In genomic region chr3:180036092-180036677, GRCh38 we compare ENCODE assay signal across 8 cellular contexts. TPM values are rescaled to one million over a fixed set of nuclear protein-coding genes. Genes with fewer than 3 reads are reported as not detected.
A peak's percentile ranks its signal among the peaks of the same experiment; 100 is the strongest.
DNase-seq lines count a peak whose midpoint lies in the region; ATAC-seq, FAIRE-seq and TF ChIP-seq lines count a peak whose summit lies in the region.

No MANE protein-coding gene starts in this region.

- SMC1A ChIA-PET in GM12878 (lab: Charles Lee; ENCODE audit: uncharacterized antibody, unreplicated experiment), result interaction anchor here (0.7 to 2.0 kb wide), 11 partner anchors 10 to 107 kb away, joined by 3 to 9 read pairs (median 4); no protein-coding TSS in a partner anchor

- RAD21 ChIA-PET in GM12878 (lab: Charles Lee; ENCODE audit: unreplicated experiment), result interaction anchor here (0.6 to 1.7 kb wide), 6 partner anchors 17 to 214 kb away, joined by 3 to 7 read pairs (median 4); no protein-coding TSS in a partner anchor

- peaks cover 60% of the 10 kb centered on the region for H3K27me3 ChIP-seq in HUES64 (ENCODE audit: insufficient read depth, low read length)
- H3K27me3 ChIP-seq in GM12878 (replicated peaks in 1 of 2; ENCODE audit: control insufficient read depth in 2 of 2, insufficient read depth in 2 of 2, low read length in 1 of 2), result 0 out of 4 replicates have a peak, but pooled peaks cover 0 to 3% of the 10 kb centered on the region in 2 experiments
- peaks cover 27% of the 10 kb centered on the region for H3K27me3 ChIP-seq in skeletal muscle satellite cell (ENCODE audit: control insufficient read depth, insufficient read depth, low read length)

- BruUV-seq in GM12878 (replicated peaks; lab: Mats Ljungman, UMichigan), result no TSS peak

- H3K27ac ChIP-seq in HUES64 (ENCODE audit: low read depth, low read length) (peak overlapping the region; percentile 57; the same call in 1 of the 2 replicates), GM12878 (ENCODE audit: control insufficient read depth, insufficient read depth) (no peak overlapping the region)

- H3K4me2 ChIP-seq in GM12878 (ENCODE audit: control insufficient read depth, insufficient read depth), result peak overlapping the region; percentile 99
- H3K4me2 ChIP-seq in skeletal muscle satellite cell (ENCODE audit: low read length), result peak overlapping the region; percentile 93

- no peaks in the 10 kb centered on the region for H3K36me3 ChIP-seq in HUES64 (ENCODE audit: insufficient read depth, low read length)
- no peaks in the 10 kb centered on the region for H3K36me3 ChIP-seq in GM12878 (ENCODE audit: control insufficient read depth in 2 of 2, insufficient read depth in 2 of 2, low read length in 1 of 2)
- H3K36me3 ChIP-seq in skeletal muscle satellite cell (ENCODE audit: insufficient read depth, low read length), result no peaks in the 10 kb centered on the region

- peaks cover 18% of the 10 kb centered on the region for H3K4me1 ChIP-seq in HUES64 (ENCODE audit: insufficient read depth, low read length)
- H3K4me1 ChIP-seq in GM12878 (ENCODE audit: control insufficient read depth, insufficient read depth, low read length), result peaks cover 5% of the 10 kb centered on the region; the same call in 1 of the 2 replicates
- peaks cover 8% of the 10 kb centered on the region for H3K4me1 ChIP-seq in skeletal muscle satellite cell (ENCODE audit: control insufficient read depth, insufficient read depth, low read length)

- H3K9ac ChIP-seq in HUES64 (ENCODE audit: low read depth, low read length), result peak overlapping the region; percentile 46
- H3K9ac ChIP-seq in GM12878 (ENCODE audit: control insufficient read depth, insufficient read depth, low read length), result no peak overlapping the region
- no peak overlapping the region for H3K9ac ChIP-seq in skeletal muscle satellite cell (ENCODE audit: low read depth, low read length)

- no peaks in the 10 kb centered on the region for H3K79me2 ChIP-seq in GM12878 (ENCODE audit: control insufficient read depth, insufficient read depth, low read length)

- H3K9me3 ChIP-seq in HUES64 (ENCODE audit: insufficient read depth, low read depth, low read length), result no peaks in the 10 kb centered on the region
- no peaks in the 10 kb centered on the region for H3K9me3 ChIP-seq in GM12878 (replicated peaks; ENCODE audit: control insufficient read depth, insufficient read depth, low read length)
- H3K9me3 ChIP-seq in skeletal muscle satellite cell (replicated peaks; ENCODE audit: low read length), result no peaks in the 10 kb centered on the region

- no peaks in the 10 kb centered on the region for H4K20me1 ChIP-seq in GM12878 (ENCODE audit: control insufficient read depth, insufficient read depth)

- no peak for TF ChIP-seq POLR2A in GM18505 (IDR thresholded peaks at IDR 0.05; ENCODE audit: borderline replicate concordance, extremely low read depth, insufficient read depth, insufficient read length)
- no peak for TF ChIP-seq POLR2A in GM12878 (IDR thresholded peaks at IDR 0.05; ENCODE audit: low read depth, low read length)

- peak; percentile 7 for FAIRE-seq in GM12878 (lab: Jason Lieb, UNC)

- ATAC-seq in GM18505 (IDR thresholded peaks at IDR 0.05; ENCODE audit: unreplicated experiment) (peak; percentile 44), GM21447 (IDR thresholded peaks at IDR 0.05; ENCODE audit: unreplicated experiment) (peak; percentile 51), GM12878 (peak; percentile 81)

- in situ Hi-C loops in GM12878 (cut with MboI), result no loop called here

- DNase-seq in GM12878 (ENCODE audit: low read depth, low spot score) (no peak), cerebellar cortex (ENCODE audit: low spot score) (no peak), foreskin melanocyte (no peak)
- DNase-seq in activated CD8-positive, alpha-beta memory T cell treated with anti-CD3 and anti-CD28 coated beads, Interleukin-2, amount 50 U/mL, for 48 hours, result no peak

- TF ChIP-seq CTCF in GM12878 (IDR thresholded peaks at IDR 0.05 in 2 of 3, conservative IDR thresholded peaks at IDR 0.05 in 1 of 3; ENCODE audit: control insufficient read depth in 2 of 3, extremely low read depth in 1 of 3, insufficient read depth in 1 of 3, low read depth in 3 of 3, low read length in 3 of 3), result no peak

- no peak for TF ChIP-seq RAD21 in GM12878 (IDR thresholded peaks at IDR 0.05; ENCODE audit: insufficient read depth, low read depth, low read length)

- CTCF ChIA-PET in GM12878 (lab: Yijun Ruan, JAX), result interaction anchor here (0.6 to 2.0 kb wide), 10 partner anchors 9 to 225 kb away, joined by 3 to 13 read pairs (median 3); no protein-coding TSS in a partner anchor

- POLR2A ChIA-PET in GM12878 (lab: Charles Lee), result interaction anchor here (0.6 kb wide), 1 partner anchor 551 kb away, joined by 3 read pairs; no protein-coding TSS in a partner anchor

- intact Hi-C loops in GM12878 (cut with micrococcal nuclease; ENCODE audit: unreplicated experiment), result loop anchor here (5.0 kb wide), 2 partner anchors 79 to 561 kb away; no protein-coding TSS in a partner anchor

- 1% methylated on average over 15 of the region's 16 CpGs for WGBS in HUES64
- 11% methylated on average over 16 of the region's 16 CpGs for WGBS in GM12878 (ENCODE audit: insufficient coverage, insufficient replicate concordance, low lambda C conversion rate, missing lambda C conversion rate)

- H2AFZ ChIP-seq in GM12878 (ENCODE audit: control insufficient read depth, low read depth, low read length), result peak overlapping the region; percentile 60

- no peak for TF ChIP-seq EP300 in GM12878 (IDR thresholded peaks at IDR 0.05; ENCODE audit: borderline replicate concordance in 1 of 2, control insufficient read depth in 1 of 2, low read depth in 2 of 2, low read length in 2 of 2)

- H3K4me3 ChIP-seq in HUES64 (ENCODE audit: low read length) (peak overlapping the region; percentile 66), GM12878 (peak overlapping the region; percentile 65), skeletal muscle satellite cell (ENCODE audit: low read length) (peak overlapping the region; percentile 70)

TF ChIP-seq in GM12878, 131 proteins besides CTCF, POLR2A, EP300 and RAD21 (continues in another document):
- TF ChIP-seq ETV6 (conservative IDR thresholded peaks at IDR 0.05 in 1 of 2, IDR thresholded peaks at IDR 0.05 in 1 of 2; ENCODE audit: borderline replicate concordance in 1 of 2, low read depth in 1 of 2) (no peak), ZNF24 (IDR thresholded peaks at IDR 0.05) (no peak), RUNX3 (IDR thresholded peaks at IDR 0.05; ENCODE audit: low read length) (peak; percentile 33; the same call in 1 of the 2 replicates), ESRRA (IDR thresholded peaks at IDR 0.05; ENCODE audit: low read length) (no peak), CREM (IDR thresholded peaks at IDR 0.05; ENCODE audit: low read depth) (no peak), FOXK2 (IDR thresholded peaks at IDR 0.05) (no peak), ATF7 (IDR thresholded peaks at IDR 0.05; ENCODE audit: low read depth) (0 out of 2 replicates have a peak, but pooled peaks have one; percentile 18), STAT1 (conservative IDR thresholded peaks at IDR 0.05) (no peak), CEBPB (IDR thresholded peaks at IDR 0.05; ENCODE audit: borderline replicate concordance in 1 of 2, low read depth in 2 of 2, low read length in 2 of 2) (peak in 1 of 2 experiments; percentile 37; a peak in 1 of 4 replicates), RELA (IDR thresholded peaks at IDR 0.05; ENCODE audit: borderline replicate concordance, partially characterized antibody) (no peak), PML (IDR thresholded peaks at IDR 0.05; ENCODE audit: low read length) (no peak)
- TF ChIP-seq, protein P1, sequence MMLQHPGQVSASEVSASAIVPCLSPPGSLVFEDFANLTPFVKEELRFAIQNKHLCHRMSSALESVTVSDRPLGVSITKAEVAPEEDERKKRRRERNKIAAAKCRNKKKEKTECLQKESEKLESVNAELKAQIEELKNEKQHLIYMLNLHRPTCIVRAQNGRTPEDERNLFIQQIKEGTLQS (IDR thresholded peaks at IDR 0.05; ENCODE audit: borderline replicate concordance, extremely low read depth, low read depth, low read length), result no peak

RNA-seq across cellular contexts. Expression of gene PEX5L, which starts 0.6 kb away (rescaled TPM):
- polyA plus RNA-seq in HUES64 (2013, experiment 1 of 2), result 0.90 TPM
- polyA plus RNA-seq in HUES64 (2013, experiment 2 of 2), result 1.0 TPM
- total RNA-seq in GM12878 (2013; cell fraction: nucleolus; rRNA removed), result 3.4 and 4.6 TPM in 2 replicates
- total RNA-seq in GM12878 (2014; rRNA removed) (0.51 and 0.54 TPM in 2 replicates), GM12878 (2014; rRNA removed; fragmentation: Illumina TruSeq; extraction: Trizol) (0.55 and 0.63 TPM in 2 replicates), GM12878 (2021) (0.51 and 0.92 TPM in 2 replicates)
- 0.60 TPM for polyA plus RNA-seq in GM12878 (2011; ENCODE audit: low read depth)
- polyA plus RNA-seq in GM12878 (2011; rRNA removed) (17.0 and 29.5 TPM in 2 replicates), GM12878 (2014; fragmentation: Illumina TruSeq; extraction: Trizol) (0.31 and 0.84 TPM in 2 replicates), GM12878 (2014; fragmentation: Nextera tagmentation; extraction: Ambion mirVana) (under 1 TPM; 0.11 to 0.13 TPM), GM12878 (2014; rRNA removed) (0.38 and 0.54 TPM in 2 replicates), GM12878 (2016; fragmentation: Nextera tagmentation; extraction: Ambion mirVana) (under 1 TPM; 0.25 to 0.48 TPM)
- 8.1 and 10.8 TPM in 2 replicates for polyA plus RNA-seq in GM12878 (2011; cell fraction: cytosol; rRNA removed)
- 11.9 TPM in 2 replicates for polyA plus RNA-seq in GM12878 (2011; cell fraction: nucleus; rRNA removed)
- polyA plus RNA-seq in GM12878 (2012), result 0.28 and 0.44 TPM in 2 replicates
- 21.0 and 21.6 TPM in 2 replicates for polyA minus RNA-seq in GM12878 (2011; rRNA and poly(A)+ RNA removed)
- polyA minus RNA-seq in GM12878 (2011; cell fraction: cytosol; rRNA and poly(A)+ RNA removed), result 14.8 and 19.0 TPM in 2 replicates
- polyA minus RNA-seq in GM12878 (2011; cell fraction: nucleus; rRNA and poly(A)+ RNA removed), result 17.3 and 19.1 TPM in 2 replicates
- total RNA-seq in skeletal muscle satellite cell (2012; rRNA removed), result under 0.01 and 0.51 TPM in 2 replicates
